ENCODE assay signal across 8 cellular contexts in genomic region chr7:55571534-55572377, GRCh38. TPM values are rescaled to one million over a fixed set of nuclear protein-coding genes. Genes with fewer than 3 reads are reported as not detected.
DNase-seq lines count a peak whose midpoint lies in the region; ATAC-seq, FAIRE-seq and TF ChIP-seq lines count a peak whose summit lies in the region.

No MANE protein-coding gene starts in this region.

- no peak overlapping the region for H2BK15ac ChIP-seq in H1 (ENCODE audit: low read length)

- POLR2A ChIA-PET in H1 (lab: Charles Lee; ENCODE audit: partially characterized antibody), result interaction anchor here (0.8 to 1.6 kb wide), 7 partner anchors 9 to 37 kb away, joined by 3 to 5 read pairs (median 4); no protein-coding TSS in a partner anchor

- H3K9me3 ChIP-seq in H1 (ENCODE audit: insufficient read depth in 2 of 2, low read depth in 1 of 2, low read length in 1 of 2), result no peaks in the 10 kb centered on the region

- H2BK5ac ChIP-seq in H1 (ENCODE audit: low read depth, low read length), result peak overlapping the region; percentile 80; the same call in 1 of the 2 replicates

- H3K27me3 ChIP-seq in H1 (replicated peaks in 1 of 4; ENCODE audit: control insufficient read depth in 3 of 4, extremely low read depth in 1 of 4, insufficient read depth in 3 of 4, low read length in 3 of 4), result peaks cover 0 to 5% (median 0%) of the 10 kb centered on the region in 4 experiments; a peak in 2 of 7 replicates

- no peak for TF ChIP-seq RAD21 in H1 (IDR thresholded peaks at IDR 0.05 in 1 of 2, conservative IDR thresholded peaks at IDR 0.05 in 1 of 2; ENCODE audit: low read depth in 2 of 2, low read length in 2 of 2)

- H2BK12ac ChIP-seq in H1 (ENCODE audit: low read depth, low read length), result 0 out of 2 replicates have a peak overlapping the region, but pooled peaks have one; percentile 50

- CTCF ChIA-PET in H1 (lab: Charles Lee; ENCODE audit: partially characterized antibody), result no interaction called here

- no peaks in the 10 kb centered on the region for H3K79me1 ChIP-seq in H1 (ENCODE audit: low read depth, low read length)

- H2BK20ac ChIP-seq in H1 (ENCODE audit: low read length), result no peak overlapping the region

- H3K56ac ChIP-seq in H1 (replicated peaks; ENCODE audit: insufficient read length, low read depth, low read length), result peak overlapping the region; percentile 44

- DNase-seq in A172 (ENCODE audit: low spot score) (peak; percentile 43), NCI-H526 treated with DMSO at 0.1 percent for 48 hours (lab: John Stamatoyannopoulos, UW) (peak; percentile 46), H1 (ENCODE audit: low read depth in 1 of 2, low spot score in 2 of 2) (peak in 1 of 2 experiments; percentile 79), mucosa of gallbladder (ENCODE audit: low spot score) (peak; percentile 43)
- peak; percentile 16 to 21 for DNase-seq in activated CD8-positive, alpha-beta memory T cell treated with anti-CD3 and anti-CD28 coated beads for 4 hours (ENCODE audit: low read depth in 2 of 2)
- peak; percentile 56 for DNase-seq in stimulated activated naive CD4-positive, alpha-beta T cell treated with Interleukin-2 at 50 U/mL for 16 hours (lab: John Stamatoyannopoulos, UW)

- TF ChIP-seq POLR2A in GM18505 (IDR thresholded peaks at IDR 0.05; ENCODE audit: borderline replicate concordance, extremely low read depth, insufficient read depth, insufficient read length), result no peak
- TF ChIP-seq POLR2A in H1 (IDR thresholded peaks at IDR 0.05; ENCODE audit: control extremely low read depth in 1 of 2, low read depth in 2 of 2, low read length in 2 of 2), result peak in 1 of 2 experiments; percentile 43; a peak in 1 of 3 replicates

- peak overlapping the region; percentile 31 for H4K91ac ChIP-seq in H1 (replicated peaks; ENCODE audit: insufficient read length, low read length)

- FAIRE-seq in H1 (lab: Jason Lieb, UNC), result no peak

- H3K4me3 ChIP-seq in H1 (ENCODE audit: extremely low read depth in 1 of 4, insufficient read depth in 2 of 4, low read depth in 3 of 4, low read length in 4 of 4), result peak overlapping the region; percentile 62 to 85 (median 75)

- peak overlapping the region; percentile 73 for H4K8ac ChIP-seq in H1 (ENCODE audit: extremely low read depth, insufficient read depth, low read length)

- H3K36me3 ChIP-seq in H1 (ENCODE audit: control insufficient read depth in 2 of 4, insufficient read depth in 4 of 4, low read length in 3 of 4), result no peaks in the 10 kb centered on the region

- peak overlapping the region; percentile 64 to 82 for H3K4me2 ChIP-seq in H1 (ENCODE audit: insufficient read depth in 1 of 2, low read depth in 2 of 2, low read length in 2 of 2)

- peaks cover 12% of the 10 kb centered on the region for H3K23me2 ChIP-seq in H1 (ENCODE audit: low read depth, low read length)

- 1% methylated on average over 49 of the region's 97 CpGs; no CpG with 5 or more reads in 1 of the 2 experiments for WGBS in H1 (ENCODE audit: extremely low coverage in 1 of 2, insufficient coverage in 1 of 2, insufficient read length in 1 of 2, insufficient replicate concordance in 2 of 2, low coverage in 1 of 2, low lambda C conversion rate in 2 of 2, missing lambda C conversion rate in 1 of 2), 2 experiments

- H3K9ac ChIP-seq in H1 (replicated peaks in 1 of 4; ENCODE audit: extremely low read depth in 1 of 4, low read depth in 3 of 4, low read length in 3 of 4), result peak overlapping the region; percentile 49 to 87 (median 77)

- no peak overlapping the region for H2AK5ac ChIP-seq in H1 (ENCODE audit: low read depth, low read length)

- no peak overlapping the region for H2BK120ac ChIP-seq in H1 (replicated peaks; ENCODE audit: low read depth, low read length)

- peak; percentile 24 for ATAC-seq in GM18505 (IDR thresholded peaks at IDR 0.05; ENCODE audit: unreplicated experiment)
- peak; percentile 24 for ATAC-seq in HG02970 (IDR thresholded peaks at IDR 0.05; ENCODE audit: low FRiP score, unreplicated experiment)

- no peak overlapping the region for H3K14ac ChIP-seq in H1 (ENCODE audit: insufficient read length)

- no peak for TF ChIP-seq EP300 in H1 (IDR thresholded peaks at IDR 0.05; ENCODE audit: borderline replicate concordance in 1 of 2, low read depth in 2 of 2, low read length in 2 of 2)

- H3K18ac ChIP-seq in H1 (ENCODE audit: extremely low read depth, low read length), result peak overlapping the region; percentile 73; the same call in 1 of the 2 replicates

- no peak overlapping the region for H3K23ac ChIP-seq in H1 (ENCODE audit: insufficient read length)

- H3K79me2 ChIP-seq in H1 (ENCODE audit: control insufficient read depth in 1 of 2, insufficient read depth in 2 of 2, low read length in 2 of 2), result peaks cover 2 to 46% of the 10 kb centered on the region in 2 experiments

- H3K4ac ChIP-seq in H1 (replicated peaks; ENCODE audit: insufficient read length, low read depth, low read length), result no peak overlapping the region

- no peak for TF ChIP-seq CTCF in H1 (IDR thresholded peaks at IDR 0.05; ENCODE audit: control extremely low read depth in 1 of 3, insufficient read depth in 1 of 3, low read depth in 1 of 3, low read length in 3 of 3)

- no peaks in the 10 kb centered on the region for H4K20me1 ChIP-seq in H1 (replicated peaks in 1 of 2; ENCODE audit: control insufficient read depth in 1 of 2, insufficient read depth in 2 of 2, low read length in 2 of 2)

- H4K5ac ChIP-seq in H1 (ENCODE audit: insufficient read length, low read depth, low read length), result peak overlapping the region; percentile 18

- peaks cover 2 to 32% (median 24%) of the 10 kb centered on the region in 4 experiments; a peak in 5 of 7 replicates for H3K4me1 ChIP-seq in H1 (replicated peaks in 1 of 4; ENCODE audit: control insufficient read depth in 3 of 4, insufficient read depth in 4 of 4, low read length in 3 of 4)

- peak overlapping the region; percentile 75 for H3K27ac ChIP-seq in H1 (ENCODE audit: low read depth, low read length)

- no peak overlapping the region; the same call in 1 of the 2 replicates for H2AFZ ChIP-seq in H1 (ENCODE audit: low read length)

TF ChIP-seq in H1, 55 proteins besides CTCF, POLR2A, EP300 and RAD21 (continues in another document):
- TF ChIP-seq CREB1 (IDR thresholded peaks at IDR 0.05) (no peak), RFX5 (IDR thresholded peaks at IDR 0.05; ENCODE audit: borderline replicate concordance, low read depth, low read length) (no peak), CEBPB (IDR thresholded peaks at IDR 0.05; ENCODE audit: low read depth, low read length) (no peak), MAFK (IDR thresholded peaks at IDR 0.05; ENCODE audit: low read depth, low read length) (no peak), HDAC2 (IDR thresholded peaks at IDR 0.05; ENCODE audit: borderline replicate concordance in 1 of 2, low read depth in 2 of 2, low read length in 2 of 2) (no peak), TCF12 (IDR thresholded peaks at IDR 0.05; ENCODE audit: low read depth, low read length) (no peak), SP1 (IDR thresholded peaks at IDR 0.05; ENCODE audit: low read depth, low read length) (no peak), SIX5 (IDR thresholded peaks at IDR 0.05; ENCODE audit: low read depth, low read length) (no peak), GTF2F1 (IDR thresholded peaks at IDR 0.05; ENCODE audit: borderline replicate concordance, low read depth, low read length) (no peak), USF2 (IDR thresholded peaks at IDR 0.05; ENCODE audit: low read length) (no peak), RBBP5 (IDR thresholded peaks at IDR 0.05; ENCODE audit: borderline replicate concordance, low read depth, low read length) (peak; percentile 86; the same call in 1 of the 2 replicates), POU5F1 (IDR thresholded peaks at IDR 0.05; ENCODE audit: low read depth, low read length) (no peak), JUND (IDR thresholded peaks at IDR 0.05; ENCODE audit: low read length) (no peak), PHF8 (conservative IDR thresholded peaks at IDR 0.05; ENCODE audit: low read depth, low read length) (0 out of 2 replicates have a peak, but pooled peaks have one; percentile 42)

RNA-seq across cellular contexts. Expression of gene VOPP1, which starts 0.5 kb away (rescaled TPM):
- total RNA-seq in A172 (2014; rRNA removed; shearing (Covaris generic)), result 112 and 129 TPM in 2 replicates
- total RNA-seq in H1 (2021; fragmentation: NEBNext Ultra II Directional; extraction: Animal tissue kit (Norgen Biotek cat#: 25700)), result 82.7 and 83.0 TPM in 2 replicates
- polyA plus RNA-seq in H1 (2011; rRNA removed), result 44.7 and 58.8 TPM in 2 replicates
- polyA plus RNA-seq in H1 (2011; cell fraction: cytosol; rRNA removed), result 44.9 TPM
- polyA plus RNA-seq in H1 (2011; cell fraction: nucleus; rRNA removed), result 53.3 TPM
- 59.8 to 62.7 TPM (median 62.1 TPM) in 4 replicates for polyA plus RNA-seq in H1 (2012, experiment 1 of 2)
- 74.8 TPM for polyA plus RNA-seq in H1 (2012, experiment 2 of 2)
- polyA plus RNA-seq in H1 (2013, experiment 1 of 2), result 47.6 TPM
- polyA plus RNA-seq in H1 (2013, experiment 2 of 2), result 51.6 TPM
- 76.2 and 81.0 TPM in 2 replicates for polyA minus RNA-seq in H1 (2011; rRNA and poly(A)+ RNA removed)
- 51.9 TPM for polyA minus RNA-seq in H1 (2011; cell fraction: cytosol; rRNA and poly(A)+ RNA removed)
- polyA minus RNA-seq in H1 (2011; cell fraction: nucleus; rRNA and poly(A)+ RNA removed), result 53.8 TPM
- total RNA-seq in mucosa of gallbladder, result 68.2 TPM
